In genomic region chr3:123290962-123291361, GRCh38 we compare ENCODE assay signal across 19 cellular contexts.
DNase-seq lines count a peak whose midpoint lies in the region; ATAC-seq and TF ChIP-seq lines count a peak whose summit lies in the region.
"Had no signal": no experiment of that assay in that cellular context is flagged by ENCODE, and none has a peak within 500 bp of the region (broad histone marks: within the 10 kb centered on the region; RNA-seq: fewer than 3 reads in every experiment).

No MANE protein-coding gene starts in this region.

- WGBS in spleen, 5 donors: 89 to 96% (median 92%) methylated on average over 5 to 23 of the region's 23 CpGs
- 92% methylated on average over 21 of the region's 23 CpGs for WGBS in suprapubic skin

- H3K27me3 Mint-ChIP-seq in activated naive CD4-positive, alpha-beta T cell treated with anti-CD3 and anti-CD28 coated beads, Interleukin-2, amount 10 ng/mL, durations not matched to agents 7 days and 5 days: peaks cover 18% of the 10 kb centered on the region

- H3K27me3 ChIP-seq in spleen (replicated peaks in 1 of 7) (peaks cover 0 to 8% (median 0%) of the 10 kb centered on the region in 7 donors), vagina (no peaks in the 10 kb centered on the region), suprapubic skin (no peaks in the 10 kb centered on the region)
- H3K27me3 ChIP-seq: MG63 had no signal

- peak; percentile 8 for DNase-seq in activated naive CD4-positive, alpha-beta T cell treated with anti-CD3 and anti-CD28 coated beads, Interleukin-2, amount 10 ng/mL, durations not matched to agents 7 days and 5 days
- no peak for DNase-seq in activated naive CD4-positive, alpha-beta T cell (lab: John Stamatoyannopoulos, UW)
- peak; percentile 36 for DNase-seq in islet precursor cell
- DNase-seq in spleen: peak; percentile 56
- DNase-seq in vagina (ENCODE audit: extremely low spot score in 2 of 2): peak; percentile 43 to 62
- no peak for DNase-seq in NCI-H1436 (lab: John Stamatoyannopoulos, UW)
- DNase-seq in suprapubic skin (ENCODE audit: low spot score in 2 of 2): no peak
- DNase-seq: DMS79, HFFc6, MG63, NCI-H1417, NCI-H187, NCI-H446 treated with DMSO at 0.1 percent for 48 hours, NCI-H526 treated with DMSO at 0.1 percent for 48 hours, OCI-M1 had no signal

- H3K36me3 ChIP-seq in spleen (peaks cover 0 to 22% (median 0%) of the 10 kb centered on the region in 6 donors), vagina (no peaks in the 10 kb centered on the region), suprapubic skin (no peaks in the 10 kb centered on the region)
- H3K36me3 ChIP-seq: MG63 had no signal

- CTCF ChIA-PET in activated naive CD4-positive, alpha-beta T cell treated with anti-CD3 and anti-CD28 coated beads, Interleukin-2, amount 10 ng/mL, durations not matched to agents 7 days and 5 days (lab: Charles Lee): no interaction called here

- no peaks in the 10 kb centered on the region for H3K9me3 Mint-ChIP-seq in activated naive CD4-positive, alpha-beta T cell treated with anti-CD3 and anti-CD28 coated beads, Interleukin-2, amount 10 ng/mL, durations not matched to agents 7 days and 5 days
- H3K9me3 Mint-ChIP-seq: HFFc6 had no signal

- ATAC-seq in HG02970 (IDR thresholded peaks at IDR 0.05; ENCODE audit: low FRiP score, unreplicated experiment): no peak
- ATAC-seq: HepG2, K562 had no signal

- no peaks in the 10 kb centered on the region for H3K36me3 Mint-ChIP-seq in activated naive CD4-positive, alpha-beta T cell treated with anti-CD3 and anti-CD28 coated beads, Interleukin-2, amount 10 ng/mL, durations not matched to agents 7 days and 5 days

- H3K4me3 ChIP-seq in spleen (no peak overlapping the region), vagina (no peak overlapping the region), suprapubic skin (no peak overlapping the region)
- H3K4me3 ChIP-seq: K562, MG63 had no signal

- H3K9me3 ChIP-seq in spleen: no peaks in the 10 kb centered on the region
- no peaks in the 10 kb centered on the region for H3K9me3 ChIP-seq in vagina
- H3K9me3 ChIP-seq in suprapubic skin: peaks cover 3% of the 10 kb centered on the region
- H3K9me3 ChIP-seq: MG63 had no signal

- intact Hi-C loops in spleen (cut with DNase I; ENCODE audit: low total_unique reads) (no loop called here), vagina (cut with DNase I) (no loop called here)

- no peak overlapping the region for H3K27ac ChIP-seq in spleen
- H3K27ac ChIP-seq in vagina: no peak overlapping the region
- H3K27ac ChIP-seq in suprapubic skin: no peak overlapping the region

- no peak overlapping the region for H3K4me3 Mint-ChIP-seq in activated naive CD4-positive, alpha-beta T cell treated with anti-CD3 and anti-CD28 coated beads, Interleukin-2, amount 10 ng/mL, durations not matched to agents 7 days and 5 days
- H3K4me3 Mint-ChIP-seq: B cell, HFFc6 had no signal

- H3K27ac Mint-ChIP-seq in activated naive CD4-positive, alpha-beta T cell treated with anti-CD3 and anti-CD28 coated beads, Interleukin-2, amount 10 ng/mL, durations not matched to agents 7 days and 5 days: no peak overlapping the region
- H3K27ac Mint-ChIP-seq: B cell, HFFc6 had no signal

- TF ChIP-seq EP300 in suprapubic skin (IDR thresholded peaks at IDR 0.05): no peak

- TF ChIP-seq CTCF in spleen (IDR thresholded peaks at IDR 0.05 in 8 of 11, conservative IDR thresholded peaks at IDR 0.05 in 3 of 11) (no peak), vagina (IDR thresholded peaks at IDR 0.05) (no peak), suprapubic skin (IDR thresholded peaks at IDR 0.05) (no peak)

- H3K4me1 ChIP-seq in spleen (no peaks in the 10 kb centered on the region), vagina (no peaks in the 10 kb centered on the region), suprapubic skin (no peaks in the 10 kb centered on the region)

- no peak for TF ChIP-seq POLR2A in spleen (IDR thresholded peaks at IDR 0.05)
- no peak for TF ChIP-seq POLR2A in vagina (IDR thresholded peaks at IDR 0.05)
- no peak for TF ChIP-seq POLR2A in suprapubic skin (IDR thresholded peaks at IDR 0.05)

- no peaks in the 10 kb centered on the region for H3K4me1 Mint-ChIP-seq in activated naive CD4-positive, alpha-beta T cell treated with anti-CD3 and anti-CD28 coated beads, Interleukin-2, amount 10 ng/mL, durations not matched to agents 7 days and 5 days
- H3K4me1 Mint-ChIP-seq: B cell had no signal

Comparison
In these comparisons a context has a peak if more than half of its experiments do, and no peak if none do; other contexts are left out.
1. DNase-seq: peak in activated naive CD4-positive, alpha-beta T cell treated with anti-CD3 and anti-CD28 coated beads, Interleukin-2, amount 10 ng/mL, durations not matched to agents 7 days and 5 days (single experiment), islet precursor cell (single experiment), spleen (single experiment) and vagina (2 of 2); none in activated naive CD4-positive, alpha-beta T cell (0 of 4), NCI-H1436 (single experiment) and suprapubic skin (0 of 2).